ENCODE assay signal across 1 cellular context in genomic region chr7:51160411-51160810, GRCh38.
TF ChIP-seq lines count a peak whose summit lies in the region.

No MANE protein-coding gene starts in this region.

TF ChIP-seq in HepG2, 621 proteins besides CTCF, POLR2A, EP300 and RAD21 (continued from another document):
- no peak for TF ChIP-seq HNF4G (IDR thresholded peaks at IDR 0.05; ENCODE audit: borderline replicate concordance, low read depth, low read length)
- TF ChIP-seq HNF4G (CRISPR knock-in tag; IDR thresholded peaks at IDR 0.05; ENCODE audit: borderline replicate concordance, low read depth), result no peak
- TF ChIP-seq TEAD3 (CRISPR knock-in tag; optimal IDR thresholded peaks at IDR 0.05; ENCODE audit: borderline replicate concordance), result no peak
- TF ChIP-seq RORA (CRISPR knock-in tag; IDR thresholded peaks at IDR 0.05), result no peak
- TF ChIP-seq HDAC6 (IDR thresholded peaks at IDR 0.05; ENCODE audit: low read depth, low read length), result no peak
